Comparison of ENCODE assay signal across 9 cellular contexts in the genomic region with DNA sequence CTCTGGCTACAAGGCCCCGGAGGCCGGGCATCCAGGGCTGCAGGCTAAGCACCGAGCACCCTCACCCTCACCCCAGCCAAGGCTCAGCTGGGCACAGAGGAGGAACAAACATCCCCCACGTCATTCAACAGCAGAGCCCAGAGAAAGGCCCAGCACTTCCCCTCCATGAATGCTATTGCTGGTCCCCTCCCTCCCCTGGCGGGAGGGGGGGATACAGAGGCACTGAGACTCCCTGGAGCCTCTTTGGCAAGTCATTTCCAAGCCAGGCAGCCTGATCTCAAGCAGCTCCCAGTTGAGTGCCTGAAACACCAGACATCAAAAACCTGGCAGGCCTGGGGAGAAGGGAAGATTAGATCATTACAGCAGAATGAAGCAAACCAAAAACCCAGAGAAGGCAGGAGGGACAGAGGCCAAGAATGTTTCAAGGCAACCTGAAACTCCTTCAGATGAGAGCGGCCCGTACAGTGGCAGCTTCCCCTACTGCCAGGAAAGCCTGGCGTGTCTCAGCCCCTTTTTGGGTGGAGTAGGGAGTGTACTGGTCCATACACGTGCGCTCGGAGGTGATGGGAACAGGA.
A peak's percentile ranks its signal among the peaks of the same experiment; 100 is the strongest.
DNase-seq lines count a peak whose midpoint lies in the region; ATAC-seq, FAIRE-seq and TF ChIP-seq lines count a peak whose summit lies in the region.
"Had no signal": no experiment of that assay in that cellular context is flagged by ENCODE, and none has a peak within 500 bp of the region (broad histone marks: within the 10 kb centered on the region; RNA-seq: fewer than 3 reads in every experiment).

No MANE protein-coding gene starts in this region.

- H3K4me2 ChIP-seq in HepG2 (ENCODE audit: low read depth, low read length) = peak overlapping the region; percentile 97
- H3K4me2 ChIP-seq: KMS-11 had no signal

- POLR2A ChIA-PET in HepG2 (lab: Yijun Ruan, JAX) = interaction anchor here (1.2 to 1.9 kb wide), 2 partner anchors 35 to 41 kb away, joined by 3 to 4 read pairs; no protein-coding TSS in a partner anchor
- POLR2A ChIA-PET in CD4-positive, alpha-beta T cell (lab: Charles Lee) = interaction anchor here (0.7 to 1.2 kb wide), 3 partner anchors 12 to 44 kb away, joined by 3 to 5 read pairs (median 3); no protein-coding TSS in a partner anchor

- no peak overlapping the region for H3K27ac Mint-ChIP-seq in CD4-positive, alpha-beta T cell

- H3K9me3 ChIP-seq in HepG2 (ENCODE audit: low read length) = no peaks in the 10 kb centered on the region
- no peaks in the 10 kb centered on the region for H3K9me3 ChIP-seq in testis
- no peaks in the 10 kb centered on the region for H3K9me3 ChIP-seq in CD4-positive, alpha-beta T cell (ENCODE audit: control insufficient read depth, low read length)

- peaks cover 58% of the 10 kb centered on the region for H3K4me1 Mint-ChIP-seq in CD4-positive, alpha-beta T cell (ENCODE audit: low read depth)

- TF ChIP-seq POLR2A in HepG2 (IDR thresholded peaks at IDR 0.05; ENCODE audit: insufficient read depth in 1 of 2, low read depth in 2 of 2, low read length in 2 of 2) (no peak), testis (IDR thresholded peaks at IDR 0.05) (no peak)

- H3K9ac ChIP-seq in HepG2 (ENCODE audit: insufficient read depth, low read depth, low read length) = no peak overlapping the region
- H3K9ac ChIP-seq: KMS-11 had no signal

- no peak for FAIRE-seq in HepG2 (lab: Jason Lieb, UNC)

- no peaks in the 10 kb centered on the region for H3K36me3 ChIP-seq in HepG2 (replicated peaks in 1 of 2; ENCODE audit: control insufficient read depth in 1 of 2, insufficient read depth in 2 of 2, low read length in 2 of 2)
- H3K36me3 ChIP-seq in testis (ENCODE audit: low read depth, missing control alignments) = no peaks in the 10 kb centered on the region

- H3K27me3 ChIP-seq in HepG2 (ENCODE audit: control insufficient read depth in 1 of 2, insufficient read depth in 2 of 2, low read length in 2 of 2) = peaks cover 3 to 11% of the 10 kb centered on the region in 2 experiments; a peak in 3 of 5 replicates
- no peaks in the 10 kb centered on the region for H3K27me3 ChIP-seq in testis
- no peaks in the 10 kb centered on the region for H3K27me3 ChIP-seq in CD4-positive, alpha-beta T cell (ENCODE audit: control insufficient read depth, insufficient read depth, low read length)

- no peaks in the 10 kb centered on the region for H3K36me3 Mint-ChIP-seq in CD4-positive, alpha-beta T cell (ENCODE audit: low read depth)

- H3K4me1 ChIP-seq in HepG2 (ENCODE audit: insufficient read depth, low read length) = peaks cover 50% of the 10 kb centered on the region
- H3K4me1 ChIP-seq in testis = peaks cover 58% of the 10 kb centered on the region

- TF ChIP-seq CTCF in HepG2 (CRISPR knock-in tag; IDR thresholded peaks at IDR 0.05) (no peak), testis (IDR thresholded peaks at IDR 0.05) (no peak)
- TF ChIP-seq CTCF in CD4-positive, alpha-beta T cell (IDR thresholded peaks at IDR 0.05) = no peak

- no peak for TF ChIP-seq RAD21 in HepG2 (CRISPR knock-in tag; IDR thresholded peaks at IDR 0.05)

- WGBS in HepG2 (ENCODE audit: low lambda C conversion rate) = 67% methylated on average over 6 of the region's 11 CpGs
- WGBS in testis, 2 donors = 28 to 34% methylated on average over 7 to 11 of the region's 11 CpGs

- TF ChIP-seq EP300 in HepG2 (IDR thresholded peaks at IDR 0.05; ENCODE audit: low read depth in 2 of 2, low read length in 2 of 2) (no peak), HepG2 (CRISPR knock-in tag; IDR thresholded peaks at IDR 0.05; ENCODE audit: borderline replicate concordance) (no peak)

- in situ Hi-C loops in T47D (cut with HindIII; ENCODE audit: low pct_unique_long_range_greater_than_20kb, low sequenced_read_pairs) = no loop called here
- in situ Hi-C loops in HepG2 (cut with HindIII; ENCODE audit: extremely low pct_ligation_motif_present, low pct_unique_long_range_greater_than_20kb) = no loop called here

- ATAC-seq in HepG2 = no peak
- ATAC-seq in HG03097 (IDR thresholded peaks at IDR 0.05; ENCODE audit: low FRiP score, unreplicated experiment) = no peak
- no peak for ATAC-seq in CD4-positive, alpha-beta T cell (ENCODE audit: poor library complexity)

- H3K4me3 Mint-ChIP-seq in CD4-positive, alpha-beta T cell = no peak overlapping the region

- H3K27me3 Mint-ChIP-seq in CD4-positive, alpha-beta T cell = no peaks in the 10 kb centered on the region

- intact Hi-C loops in HepG2 (cut with micrococcal nuclease; ENCODE audit: unreplicated experiment) (loop anchor here (10.0 kb wide), 1 partner anchor 47 kb away; no protein-coding TSS in a partner anchor), testis (cut with DNase I; ENCODE audit: low total_unique reads) (loop anchor here (5.0 kb wide), 1 partner anchor 124 kb away; no protein-coding TSS in a partner anchor)
- intact Hi-C loops in CD4-positive, alpha-beta T cell (cut with DNase I, micrococcal nuclease) = no loop called here

- BruUV-seq in HepG2 (replicated peaks; lab: Mats Ljungman, UMichigan) = no TSS peak

- DNase-seq in DMS 273 treated with DMSO at 0.1 percent for 48 hours (lab: John Stamatoyannopoulos, UW) (peak; percentile 83), NCI-H2029 treated with DMSO at 0.1 percent for 48 hours (lab: John Stamatoyannopoulos, UW) (peak; percentile 68), T47D (ENCODE audit: low read depth in 1 of 2, low spot score in 1 of 2) (peak; percentile 54 to 85), HepG2 (ENCODE audit: low spot score) (no peak), testis (no peak), NCI-H526 (lab: John Stamatoyannopoulos, UW) (no peak)
- DNase-seq in CD4-positive, alpha-beta T cell = no peak

- H3K9me3 Mint-ChIP-seq in CD4-positive, alpha-beta T cell = no peaks in the 10 kb centered on the region

- H3K4me3 ChIP-seq in HepG2 (replicated peaks in 1 of 3; ENCODE audit: insufficient read depth in 1 of 3, low read depth in 2 of 3, low read length in 3 of 3) (no peak overlapping the region), testis (no peak overlapping the region)

- H2AFZ ChIP-seq in HepG2 (ENCODE audit: low read length) = no peak overlapping the region

- H3K79me2 ChIP-seq in HepG2 (ENCODE audit: insufficient read depth, low read length) = no peaks in the 10 kb centered on the region

- no peaks in the 10 kb centered on the region for H4K20me1 ChIP-seq in HepG2 (ENCODE audit: insufficient read depth, low read length)

- H3K27ac ChIP-seq in HepG2 (ENCODE audit: extremely low read length, insufficient read depth, low read length) (no peak overlapping the region), testis (peak overlapping the region; percentile 59 to 69)
- no peak overlapping the region for H3K27ac ChIP-seq in CD4-positive, alpha-beta T cell (ENCODE audit: low read depth, low read length)
- H3K27ac ChIP-seq: KMS-11 had no signal

- CTCF ChIA-PET in HepG2 (lab: Yijun Ruan, JAX; ENCODE audit: low intra/inter-chr PET ratio, low total read pairs) = no interaction called here
- CTCF ChIA-PET in CD4-positive, alpha-beta T cell (lab: Charles Lee) = interaction anchor here (0.9 to 2.2 kb wide), 2 partner anchors 10 to 29 kb away, joined by 4 to 5 read pairs; no protein-coding TSS in a partner anchor

TF ChIP-seq in HepG2, 621 proteins besides CTCF, POLR2A, EP300 and RAD21:
- TF ChIP-seq, protein P1, sequence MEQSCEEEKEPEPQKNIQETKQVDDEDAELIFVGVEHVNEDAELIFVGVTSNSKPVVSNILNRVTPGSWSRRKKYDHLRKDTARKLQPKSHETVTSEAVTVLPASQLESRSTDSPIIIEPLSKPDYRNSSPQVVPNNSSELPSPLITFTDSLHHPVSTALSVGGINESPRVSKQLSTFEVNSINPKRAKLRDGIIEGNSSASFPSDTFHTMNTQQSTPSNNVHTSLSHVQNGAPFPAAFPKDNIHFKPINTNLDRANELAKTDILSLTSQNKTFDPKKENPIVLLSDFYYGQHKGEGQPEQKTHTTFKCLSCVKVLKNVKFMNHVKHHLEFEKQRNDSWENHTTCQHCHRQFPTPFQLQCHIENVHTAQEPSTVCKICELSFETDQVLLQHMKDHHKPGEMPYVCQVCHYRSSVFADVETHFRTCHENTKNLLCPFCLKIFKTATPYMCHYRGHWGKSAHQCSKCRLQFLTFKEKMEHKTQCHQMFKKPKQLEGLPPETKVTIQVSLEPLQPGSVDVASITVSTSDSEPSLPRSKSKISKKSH (CRISPR knock-in tag; IDR thresholded peaks at IDR 0.05; ENCODE audit: borderline replicate concordance) = no peak
- TF ChIP-seq MTF1 (CRISPR knock-in tag; IDR thresholded peaks at IDR 0.05) (no peak), ZC3H13 (CRISPR knock-in tag; IDR thresholded peaks at IDR 0.05) (no peak), ZEB1 (IDR thresholded peaks at IDR 0.05; ENCODE audit: insufficient replicate concordance, low read depth) (no peak), ZNF121 (CRISPR knock-in tag; IDR thresholded peaks at IDR 0.05) (no peak), SIN3A (IDR thresholded peaks at IDR 0.05; ENCODE audit: borderline replicate concordance, low read depth, low read length) (no peak)
- TF ChIP-seq, protein P2, sequence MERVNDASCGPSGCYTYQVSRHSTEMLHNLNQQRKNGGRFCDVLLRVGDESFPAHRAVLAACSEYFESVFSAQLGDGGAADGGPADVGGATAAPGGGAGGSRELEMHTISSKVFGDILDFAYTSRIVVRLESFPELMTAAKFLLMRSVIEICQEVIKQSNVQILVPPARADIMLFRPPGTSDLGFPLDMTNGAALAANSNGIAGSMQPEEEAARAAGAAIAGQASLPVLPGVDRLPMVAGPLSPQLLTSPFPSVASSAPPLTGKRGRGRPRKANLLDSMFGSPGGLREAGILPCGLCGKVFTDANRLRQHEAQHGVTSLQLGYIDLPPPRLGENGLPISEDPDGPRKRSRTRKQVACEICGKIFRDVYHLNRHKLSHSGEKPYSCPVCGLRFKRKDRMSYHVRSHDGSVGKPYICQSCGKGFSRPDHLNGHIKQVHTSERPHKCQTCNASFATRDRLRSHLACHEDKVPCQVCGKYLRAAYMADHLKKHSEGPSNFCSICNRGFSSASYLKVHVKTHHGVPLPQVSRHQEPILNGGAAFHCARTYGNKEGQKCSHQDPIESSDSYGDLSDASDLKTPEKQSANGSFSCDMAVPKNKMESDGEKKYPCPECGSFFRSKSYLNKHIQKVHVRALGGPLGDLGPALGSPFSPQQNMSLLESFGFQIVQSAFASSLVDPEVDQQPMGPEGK (CRISPR knock-in tag; IDR thresholded peaks at IDR 0.05) = no peak
- TF ChIP-seq, protein P3, sequence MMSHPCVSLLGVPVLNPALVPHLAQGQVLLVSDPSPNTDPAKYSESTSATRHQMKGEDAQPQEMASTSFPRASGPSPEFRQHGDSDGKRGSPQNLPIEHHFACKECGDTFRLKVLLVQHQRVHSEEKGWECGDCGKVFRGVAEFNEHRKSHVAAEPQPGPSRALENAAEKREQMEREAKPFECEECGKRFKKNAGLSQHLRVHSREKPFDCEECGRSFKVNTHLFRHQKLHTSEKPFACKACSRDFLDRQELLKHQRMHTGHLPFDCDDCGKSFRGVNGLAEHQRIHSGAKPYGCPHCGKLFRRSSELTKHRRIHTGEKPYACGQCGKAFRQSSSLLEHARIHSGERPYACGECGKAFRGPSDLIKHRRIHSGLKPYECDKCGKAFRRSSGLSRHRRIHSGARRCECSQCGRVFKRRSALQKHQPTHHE (CRISPR knock-in tag; IDR thresholded peaks at IDR 0.05; ENCODE audit: borderline replicate concordance) = no peak

Comparison
In these comparisons a context has a peak if more than half of its experiments do, and no peak if none do; other contexts are left out.
1. DNase-seq: peak in DMS 273 treated with DMSO at 0.1 percent for 48 hours (single experiment), NCI-H2029 treated with DMSO at 0.1 percent for 48 hours (single experiment) and T47D (2 of 2); none in HepG2 (single experiment), testis (single experiment), NCI-H526 (0 of 2) and CD4-positive, alpha-beta T cell (0 of 10).
2. H3K27ac ChIP-seq: peak in testis (2 of 2); none in HepG2 (single experiment) and CD4-positive, alpha-beta T cell (single experiment).
3. intact Hi-C loops: an anchor here in HepG2 (10.0 kb wide) and testis (5.0 kb wide); none called in CD4-positive, alpha-beta T cell.